Comparison of ENCODE assay signal across 9 cellular contexts in the genomic region with DNA sequence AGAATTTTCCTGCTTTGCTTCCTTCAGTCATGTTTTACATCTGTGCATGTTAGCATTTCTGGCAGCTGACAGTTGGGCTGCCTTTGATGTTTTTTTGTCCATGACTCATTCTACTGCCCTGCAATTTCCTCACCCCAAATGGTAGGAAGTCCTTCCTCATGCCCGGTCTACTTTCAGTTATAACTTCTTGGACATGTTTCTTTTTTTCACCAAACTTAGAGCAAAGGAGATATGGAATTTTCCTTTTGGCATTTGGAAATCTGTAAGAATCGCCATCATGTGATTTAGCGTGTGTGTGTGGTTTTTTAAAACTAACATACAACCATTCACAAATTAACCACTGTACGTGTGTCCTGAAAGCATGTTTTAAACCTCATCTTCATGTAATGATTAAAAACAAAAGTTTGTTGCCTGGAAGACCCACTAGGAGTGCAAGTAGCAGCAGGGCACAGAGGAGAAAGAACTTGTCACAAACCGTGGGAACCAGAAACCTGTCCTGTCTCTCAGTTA.
A peak's percentile ranks its signal among the peaks of the same experiment; 100 is the strongest.
DNase-seq lines count a peak whose midpoint lies in the region; ATAC-seq, FAIRE-seq and TF ChIP-seq lines count a peak whose summit lies in the region.
"Had no signal": no experiment of that assay in that cellular context is flagged by ENCODE, and none has a peak within 500 bp of the region (broad histone marks: within the 10 kb centered on the region; RNA-seq: fewer than 3 reads in every experiment).

No MANE protein-coding gene starts in this region.

- H3K27ac ChIP-seq in A549: no peak overlapping the region
- H3K27ac ChIP-seq in hepatocyte: no peak overlapping the region
- H3K27ac ChIP-seq: cardiac muscle cell had no signal

- 14% methylated on average over 5 of the region's 5 CpGs for WGBS in A549 (ENCODE audit: missing lambda C conversion rate)
- 75% methylated on average over 5 of the region's 5 CpGs for WGBS in hepatocyte (ENCODE audit: low lambda C conversion rate, missing lambda C conversion rate)

- FAIRE-seq in A549 (lab: Jason Lieb, UNC): no peak

- H3K9me2 ChIP-seq in hepatocyte (replicated peaks; ENCODE audit: insufficient read depth): no peaks in the 10 kb centered on the region

- TF ChIP-seq CTCF in A549 (IDR thresholded peaks at IDR 0.05): no peak
- no peak for TF ChIP-seq CTCF in hepatocyte (IDR thresholded peaks at IDR 0.05; ENCODE audit: poor library complexity)

- no peak for TF ChIP-seq EP300 in A549 (IDR thresholded peaks at IDR 0.05)

- H3K27me3 ChIP-seq in hepatocyte: no peaks in the 10 kb centered on the region
- H3K27me3 ChIP-seq: cardiac muscle cell had no signal

- CTCF ChIA-PET in A549 (lab: Yijun Ruan, JAX): no interaction called here

- ATAC-seq in A549 (no peak), GM18867 (IDR thresholded peaks at IDR 0.05; ENCODE audit: unreplicated experiment) (peak; percentile 90), HG03460 (IDR thresholded peaks at IDR 0.05; ENCODE audit: unreplicated experiment) (peak; percentile 73)

- no peak for TF ChIP-seq RAD21 in A549 (conservative IDR thresholded peaks at IDR 0.05 in 1 of 2, IDR thresholded peaks at IDR 0.05 in 1 of 2)

- DNase-seq in A549 (ENCODE audit: low read depth in 1 of 2, low spot score in 1 of 2): no peak
- peak; percentile 17 for DNase-seq in brain pericyte (ENCODE audit: low read depth, low spot score)
- no peak for DNase-seq in SIG-M5 (lab: John Stamatoyannopoulos, UW)
- DNase-seq in NCI-H1417 (lab: John Stamatoyannopoulos, UW): no peak
- DNase-seq in D341Med (ENCODE audit: low spot score): no peak
- no peak for DNase-seq in hepatocyte (ENCODE audit: low spot score)

- H3K4me3 ChIP-seq in A549 (no peak overlapping the region), hepatocyte (no peak overlapping the region)
- H3K4me3 ChIP-seq: cardiac muscle cell had no signal

- no peak overlapping the region for H2AFZ ChIP-seq in hepatocyte

- TF ChIP-seq POLR2A in A549 (IDR thresholded peaks at IDR 0.05; ENCODE audit: low read length): no peak

- no peaks in the 10 kb centered on the region for H4K20me1 ChIP-seq in hepatocyte (ENCODE audit: insufficient read depth, poor library complexity, severe bottlenecking)

- POLR2A ChIA-PET in A549 (lab: Yijun Ruan, JAX): no interaction called here

- H3K4me2 ChIP-seq in A549 (peak overlapping the region; percentile 37; the same call in 1 of the 3 replicates), hepatocyte (no peak overlapping the region)

- H3K4me1 ChIP-seq in A549 (no peaks in the 10 kb centered on the region), hepatocyte (ENCODE audit: insufficient read depth) (no peaks in the 10 kb centered on the region)

- no peaks in the 10 kb centered on the region for H3K36me3 ChIP-seq in hepatocyte (replicated peaks; ENCODE audit: insufficient read depth, low read depth)
- H3K36me3 ChIP-seq: cardiac muscle cell had no signal

- H3K79me2 ChIP-seq in hepatocyte: no peaks in the 10 kb centered on the region

- H3K9me3 ChIP-seq in A549 (no peaks in the 10 kb centered on the region), hepatocyte (ENCODE audit: low read depth) (no peaks in the 10 kb centered on the region)

TF ChIP-seq in A549, 52 proteins besides CTCF, POLR2A, EP300 and RAD21:
- TF ChIP-seq, protein P1, sequence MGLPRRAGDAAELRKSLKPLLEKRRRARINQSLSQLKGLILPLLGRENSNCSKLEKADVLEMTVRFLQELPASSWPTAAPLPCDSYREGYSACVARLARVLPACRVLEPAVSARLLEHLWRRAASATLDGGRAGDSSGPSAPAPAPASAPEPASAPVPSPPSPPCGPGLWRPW (IDR thresholded peaks at IDR 0.05): no peak
- no peak for TF ChIP-seq ATOH8 (CRISPR knock-in tag; IDR thresholded peaks at IDR 0.05; ENCODE audit: low read depth)
- TF ChIP-seq HOXA7 (CRISPR knock-in tag; IDR thresholded peaks at IDR 0.05): no peak
- TF ChIP-seq, protein P2, sequence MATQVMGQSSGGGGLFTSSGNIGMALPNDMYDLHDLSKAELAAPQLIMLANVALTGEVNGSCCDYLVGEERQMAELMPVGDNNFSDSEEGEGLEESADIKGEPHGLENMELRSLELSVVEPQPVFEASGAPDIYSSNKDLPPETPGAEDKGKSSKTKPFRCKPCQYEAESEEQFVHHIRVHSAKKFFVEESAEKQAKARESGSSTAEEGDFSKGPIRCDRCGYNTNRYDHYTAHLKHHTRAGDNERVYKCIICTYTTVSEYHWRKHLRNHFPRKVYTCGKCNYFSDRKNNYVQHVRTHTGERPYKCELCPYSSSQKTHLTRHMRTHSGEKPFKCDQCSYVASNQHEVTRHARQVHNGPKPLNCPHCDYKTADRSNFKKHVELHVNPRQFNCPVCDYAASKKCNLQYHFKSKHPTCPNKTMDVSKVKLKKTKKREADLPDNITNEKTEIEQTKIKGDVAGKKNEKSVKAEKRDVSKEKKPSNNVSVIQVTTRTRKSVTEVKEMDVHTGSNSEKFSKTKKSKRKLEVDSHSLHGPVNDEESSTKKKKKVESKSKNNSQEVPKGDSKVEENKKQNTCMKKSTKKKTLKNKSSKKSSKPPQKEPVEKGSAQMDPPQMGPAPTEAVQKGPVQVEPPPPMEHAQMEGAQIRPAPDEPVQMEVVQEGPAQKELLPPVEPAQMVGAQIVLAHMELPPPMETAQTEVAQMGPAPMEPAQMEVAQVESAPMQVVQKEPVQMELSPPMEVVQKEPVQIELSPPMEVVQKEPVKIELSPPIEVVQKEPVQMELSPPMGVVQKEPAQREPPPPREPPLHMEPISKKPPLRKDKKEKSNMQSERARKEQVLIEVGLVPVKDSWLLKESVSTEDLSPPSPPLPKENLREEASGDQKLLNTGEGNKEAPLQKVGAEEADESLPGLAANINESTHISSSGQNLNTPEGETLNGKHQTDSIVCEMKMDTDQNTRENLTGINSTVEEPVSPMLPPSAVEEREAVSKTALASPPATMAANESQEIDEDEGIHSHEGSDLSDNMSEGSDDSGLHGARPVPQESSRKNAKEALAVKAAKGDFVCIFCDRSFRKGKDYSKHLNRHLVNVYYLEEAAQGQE (IDR thresholded peaks at IDR 0.05): no peak

Comparison
In these comparisons a context has a peak if more than half of its experiments do, and no peak if none do; other contexts are left out.
1. ATAC-seq: peak in GM18867 (single experiment) and HG03460 (single experiment); none in A549 (0 of 2).